Comparison of ENCODE assay signal across 14 cellular contexts in genomic region chr6:8375916-8376315, GRCh38.
"Had no signal": no experiment of that assay in that cellular context is flagged by ENCODE, and none has a peak within 500 bp of the region (broad histone marks: within the 10 kb centered on the region; RNA-seq: fewer than 3 reads in every experiment).

No MANE protein-coding gene starts in this region.

- DNase-seq: effector memory CD4-positive, alpha-beta T cell; kidney; nucleus accumbens; ovary; right cardiac atrium; stimulated activated CD4-positive, alpha-beta T cell treated with anti-CD3 and anti-CD28 coated beads, Interleukin-1b, Interleukin-23, amount 100 ng/mL, for 48 hours; stimulated activated CD4-positive, alpha-beta T cell treated with anti-CD3 and anti-CD28 coated beads, Interleukin-4, amount 100 ng/mL, for 4 hours; stimulated activated naive B cell treated with anti-CD40 and anti-IgM and Interleukin-4, amounts not matched to agents 10 μg/mL and 1 μg/mL and 100 μg/mL, for 72 hours; stimulated activated naive CD8-positive, alpha-beta T cell treated with anti-CD3 and anti-CD28 coated beads, Interleukin-15, amount 100 ng/mL, for 72 hours; testis had no signal

- ATAC-seq: natural killer cell treated with Interleukin-12 subunit alpha and Interleukin-12 subunit beta and Interleukin-15 and Interleukin-18, amount 100 ng/mL, for 72 hours; right cardiac atrium; stimulated activated naive B cell treated with anti-CD40 and anti-IgM and Interleukin-4, amounts not matched to agents 10 μg/mL and 1 μg/mL and 100 μg/mL, for 72 hours; stimulated activated naive CD8-positive, alpha-beta T cell treated with anti-CD3 and anti-CD28 coated beads, Interleukin-15, amount 100 ng/mL, for 72 hours had no signal

- H3K4me3 ChIP-seq: esophagus muscularis mucosa, neural progenitor cell, ovary, testis, tibial nerve had no signal
